ENCODE assay signal across 9 cellular contexts in the genomic region with DNA sequence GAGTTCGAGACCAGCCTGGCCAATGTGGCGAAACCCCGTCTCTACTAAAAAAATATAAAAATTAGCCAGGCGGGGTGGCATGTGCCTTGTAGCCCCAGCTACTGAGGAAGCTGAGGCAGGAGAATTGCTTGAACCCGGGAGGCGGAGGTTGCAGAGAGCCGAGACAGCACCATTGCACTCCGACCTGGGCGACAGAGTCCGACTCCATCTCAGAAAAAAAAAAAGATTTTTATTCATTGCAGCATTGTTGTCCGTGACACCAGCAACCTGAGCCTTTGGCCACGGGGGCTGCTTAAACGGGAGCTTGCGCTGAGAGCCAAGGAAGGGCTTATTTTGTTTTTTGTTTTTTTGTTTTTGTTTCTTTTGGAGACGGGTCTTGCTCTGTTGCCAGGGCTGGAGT. TPM values are rescaled to one million over a fixed set of nuclear protein-coding genes. Genes with fewer than 3 reads are reported as not detected.
"Had no signal": no experiment of that assay in that cellular context is flagged by ENCODE, and none has a peak within 500 bp of the region (broad histone marks: within the 10 kb centered on the region; RNA-seq: fewer than 3 reads in every experiment).

No MANE protein-coding gene starts in this region.

- H3K27ac ChIP-seq: HL-60 had no signal

- H3K4me2 ChIP-seq: GM23338 had no signal

- H3K9me3 Mint-ChIP-seq: GM23338, H9 had no signal

- ATAC-seq: GM23338, K562 had no signal

- H3K4me3 Mint-ChIP-seq: GM23338, H9 had no signal

- H2AFZ ChIP-seq: GM23338 had no signal

- FAIRE-seq: H1, H54, K562 had no signal

- DNase-seq: H9, HCEC 1CT, IMR-90 had no signal

- H3K4me3 ChIP-seq: GM23338, K562 had no signal

- H3K4me1 Mint-ChIP-seq: GM23338, H9 had no signal

- H3K27ac Mint-ChIP-seq: GM23338 had no signal

RNA-seq across cellular contexts. Expression of gene COL20A1, which starts 13.1 kb away (rescaled TPM):
- total RNA-seq: HT1080, IMR-90, K562 had no signal
- polyA plus RNA-seq: IMR-90, K562 had no signal

RNA-seq across cellular contexts. Expression of gene NKAIN4, which starts 25.7 kb away (rescaled TPM):
- total RNA-seq: HT1080, IMR-90, K562 had no signal
- polyA plus RNA-seq: IMR-90, K562 had no signal

RNA-seq across cellular contexts. Expression of gene BIRC7, which starts 44.2 kb away (rescaled TPM):
- total RNA-seq: H9, HT1080, IMR-90 had no signal
- polyA plus RNA-seq: IMR-90 had no signal
